Comparison of ENCODE assay signal across 30 cellular contexts in the genomic region with DNA sequence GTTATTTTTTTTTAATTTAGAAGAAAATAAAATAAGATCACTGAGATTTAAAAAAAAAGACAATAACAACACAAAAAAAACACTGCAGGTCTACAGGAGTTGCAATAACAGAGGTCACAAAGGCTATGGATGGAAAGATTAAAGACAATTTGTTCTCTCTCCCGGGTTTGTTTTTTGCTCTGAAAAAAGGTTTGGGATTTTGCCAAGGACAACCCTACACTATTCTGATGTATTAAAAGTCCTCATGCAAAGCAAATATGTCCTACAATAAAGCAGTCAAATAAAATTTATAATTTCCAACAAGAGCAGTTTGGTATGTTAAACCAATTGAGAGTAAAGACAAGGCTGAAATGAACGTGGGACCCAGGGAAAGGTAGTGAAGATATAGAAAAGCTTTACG. TPM values are rescaled to one million over a fixed set of nuclear protein-coding genes. Genes with fewer than 3 reads are reported as not detected.
DNase-seq lines count a peak whose midpoint lies in the region; ATAC-seq, FAIRE-seq and TF ChIP-seq lines count a peak whose summit lies in the region.
"Had no signal": no experiment of that assay in that cellular context is flagged by ENCODE, and none has a peak within 500 bp of the region (broad histone marks: within the 10 kb centered on the region; RNA-seq: fewer than 3 reads in every experiment).

No MANE protein-coding gene starts in this region.

- H3K4me3 ChIP-seq in A549 (no peak overlapping the region), LNCaP clone FGC (ENCODE audit: low read depth, low read length) (no peak overlapping the region)
- H3K4me3 ChIP-seq: BLaER1, cardiac muscle cell, heart right ventricle, left lung, testis, uterus had no signal

- no peak overlapping the region; a peak in 1 of 6 replicates for H3K27ac ChIP-seq in A549
- H3K27ac ChIP-seq: BLaER1, cardiac muscle cell, heart right ventricle, testis, uterus had no signal

- TF ChIP-seq CTCF in A549 (IDR thresholded peaks at IDR 0.05): no peak
- no peak for TF ChIP-seq CTCF in LNCaP clone FGC (IDR thresholded peaks at IDR 0.05; ENCODE audit: control insufficient read depth, extremely low read depth, insufficient read depth)

- 56% methylated on average over 3 of the region's 3 CpGs for WGBS in A549 (ENCODE audit: missing lambda C conversion rate)

- POLR2A ChIA-PET in A549 (lab: Yijun Ruan, JAX): no interaction called here

- TF ChIP-seq EP300 in A549 (IDR thresholded peaks at IDR 0.05): no peak

- no peak for TF ChIP-seq RAD21 in A549 (conservative IDR thresholded peaks at IDR 0.05 in 1 of 2, IDR thresholded peaks at IDR 0.05 in 1 of 2)

- no peak overlapping the region for H3K27ac Mint-ChIP-seq in activated naive CD8-positive, alpha-beta T cell treated with anti-CD3 and anti-CD28 coated beads for 36 hours
- H3K27ac Mint-ChIP-seq: activated T-cell treated with anti-CD3 and anti-CD28 coated beads, Interleukin-2, amount 50 U/mL, for 24 hours; natural killer cell; stimulated activated naive B cell treated with anti-CD40 and anti-IgM and Interleukin-4, amounts not matched to agents 10 μg/mL and 1 μg/mL and 100 μg/mL, for 72 hours had no signal

- CTCF ChIA-PET in A549 (lab: Yijun Ruan, JAX): no interaction called here

- peaks cover 21% of the 10 kb centered on the region for H3K4me1 ChIP-seq in A549
- H3K4me1 ChIP-seq: BLaER1, left lung, testis had no signal

- H3K9me3 ChIP-seq in A549: no peaks in the 10 kb centered on the region
- H3K9me3 ChIP-seq: BLaER1, heart right ventricle, left lung, testis, uterus had no signal

- FAIRE-seq in A549 (lab: Jason Lieb, UNC): no peak
- FAIRE-seq: GM12892 had no signal

- H3K27me3 Mint-ChIP-seq in activated naive CD8-positive, alpha-beta T cell treated with anti-CD3 and anti-CD28 coated beads for 36 hours: no peaks in the 10 kb centered on the region
- H3K27me3 Mint-ChIP-seq: activated T-cell treated with anti-CD3 and anti-CD28 coated beads, Interleukin-2, amount 50 U/mL, for 24 hours had no signal

- H3K4me2 ChIP-seq in A549: peak overlapping the region; percentile 35; the same call in 1 of the 3 replicates
- H3K4me2 ChIP-seq: BLaER1 had no signal

- no peaks in the 10 kb centered on the region for H3K9me3 Mint-ChIP-seq in activated naive CD8-positive, alpha-beta T cell treated with anti-CD3 and anti-CD28 coated beads for 36 hours
- H3K9me3 Mint-ChIP-seq: activated T-cell treated with anti-CD3 and anti-CD28 coated beads, Interleukin-2, amount 50 U/mL, for 24 hours; natural killer cell; stimulated activated naive B cell treated with anti-CD40 and anti-IgM and Interleukin-4, amounts not matched to agents 10 μg/mL and 1 μg/mL and 100 μg/mL, for 72 hours had no signal

- DNase-seq in A549 (ENCODE audit: low read depth in 1 of 2, low spot score in 1 of 2) (no peak), LNCaP clone FGC (ENCODE audit: low read depth) (peak; percentile 45), amniotic epithelial cell (ENCODE audit: low read depth) (peak; percentile 11), left kidney (ENCODE audit: low read depth, low spot score) (peak; percentile 4), ureter (ENCODE audit: low spot score) (no peak)
- DNase-seq in activated naive CD8-positive, alpha-beta T cell treated with anti-CD3 and anti-CD28 coated beads for 36 hours: no peak
- no peak for DNase-seq in activated CD4-positive, alpha-beta T cell treated with anti-CD3 and anti-CD28 coated beads, Interleukin-2, amount 50 U/mL, for 1 hour
- DNase-seq: ACHN; activated CD4-positive, alpha-beta T cell treated with anti-CD3 and anti-CD28 coated beads for 4 hours; activated T-cell treated with anti-CD3 and anti-CD28 coated beads, Interleukin-2, amount 50 U/mL, for 24 hours; amygdala; EL; H7; heart right ventricle; left lung; midbrain; natural killer cell; NCI-H1436 treated with DMSO at 0.1 percent for 48 hours; NCI-H524; stimulated activated CD4-positive, alpha-beta T cell treated with anti-CD3 and anti-CD28 coated beads, Interleukin-12 subunit alpha, Interleukin-12 subunit beta, amount 100 ng/mL, for 4 hours; stimulated activated CD4-positive, alpha-beta T cell treated with anti-CD3 and anti-CD28 coated beads, Interleukin-4, amount 100 ng/mL, for 24 hours; stimulated activated naive B cell treated with anti-CD40 and anti-IgM and Interleukin-4, amounts not matched to agents 10 μg/mL and 1 μg/mL and 100 μg/mL, for 72 hours; T-helper 2 cell; testis; uterus had no signal

- no peak overlapping the region for H3K4me3 Mint-ChIP-seq in activated naive CD8-positive, alpha-beta T cell treated with anti-CD3 and anti-CD28 coated beads for 36 hours
- H3K4me3 Mint-ChIP-seq: activated T-cell treated with anti-CD3 and anti-CD28 coated beads, Interleukin-2, amount 50 U/mL, for 24 hours; natural killer cell; stimulated activated naive B cell treated with anti-CD40 and anti-IgM and Interleukin-4, amounts not matched to agents 10 μg/mL and 1 μg/mL and 100 μg/mL, for 72 hours had no signal

- ATAC-seq in A549 (no peak), HG03139 (IDR thresholded peaks at IDR 0.05; ENCODE audit: unreplicated experiment) (no peak)
- ATAC-seq: natural killer cell; SK-N-SH treated with all-trans-retinoic acid at 6 μM for 48 hours; stimulated activated naive B cell treated with anti-CD40 and anti-IgM and Interleukin-4, amounts not matched to agents 10 μg/mL and 1 μg/mL and 100 μg/mL, for 72 hours had no signal

- no peak for TF ChIP-seq POLR2A in A549 (IDR thresholded peaks at IDR 0.05; ENCODE audit: low read length)

- no peaks in the 10 kb centered on the region for H3K36me3 Mint-ChIP-seq in activated naive CD8-positive, alpha-beta T cell treated with anti-CD3 and anti-CD28 coated beads for 36 hours
- H3K36me3 Mint-ChIP-seq: natural killer cell; stimulated activated naive B cell treated with anti-CD40 and anti-IgM and Interleukin-4, amounts not matched to agents 10 μg/mL and 1 μg/mL and 100 μg/mL, for 72 hours had no signal

- no peaks in the 10 kb centered on the region for H3K4me1 Mint-ChIP-seq in activated naive CD8-positive, alpha-beta T cell treated with anti-CD3 and anti-CD28 coated beads for 36 hours
- H3K4me1 Mint-ChIP-seq: natural killer cell; stimulated activated naive B cell treated with anti-CD40 and anti-IgM and Interleukin-4, amounts not matched to agents 10 μg/mL and 1 μg/mL and 100 μg/mL, for 72 hours had no signal

TF ChIP-seq in A549, 52 proteins besides CTCF, POLR2A, EP300 and RAD21:
- no peak for TF ChIP-seq RNF2 (IDR thresholded peaks at IDR 0.05; ENCODE audit: borderline replicate concordance, low read depth)
- TF ChIP-seq BHLHE40 (IDR thresholded peaks at IDR 0.05; ENCODE audit: low read depth, low read length): no peak
- TF ChIP-seq GATA3 (IDR thresholded peaks at IDR 0.05; ENCODE audit: borderline replicate concordance): no peak
- TF ChIP-seq KDM1A (IDR thresholded peaks at IDR 0.05; ENCODE audit: low read depth): no peak
- no peak for TF ChIP-seq RARB (CRISPR knock-in tag; IDR thresholded peaks at IDR 0.05)
- no peak for TF ChIP-seq MYC (IDR thresholded peaks at IDR 0.05; ENCODE audit: borderline replicate concordance, low read length)
- TF ChIP-seq, protein P1, sequence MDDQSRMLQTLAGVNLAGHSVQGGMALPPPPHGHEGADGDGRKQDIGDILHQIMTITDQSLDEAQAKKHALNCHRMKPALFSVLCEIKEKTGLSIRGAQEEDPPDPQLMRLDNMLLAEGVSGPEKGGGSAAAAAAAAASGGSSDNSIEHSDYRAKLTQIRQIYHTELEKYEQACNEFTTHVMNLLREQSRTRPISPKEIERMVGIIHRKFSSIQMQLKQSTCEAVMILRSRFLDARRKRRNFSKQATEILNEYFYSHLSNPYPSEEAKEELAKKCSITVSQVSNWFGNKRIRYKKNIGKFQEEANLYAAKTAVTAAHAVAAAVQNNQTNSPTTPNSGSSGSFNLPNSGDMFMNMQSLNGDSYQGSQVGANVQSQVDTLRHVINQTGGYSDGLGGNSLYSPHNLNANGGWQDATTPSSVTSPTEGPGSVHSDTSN (IDR thresholded peaks at IDR 0.05): no peak
- TF ChIP-seq, protein P2, sequence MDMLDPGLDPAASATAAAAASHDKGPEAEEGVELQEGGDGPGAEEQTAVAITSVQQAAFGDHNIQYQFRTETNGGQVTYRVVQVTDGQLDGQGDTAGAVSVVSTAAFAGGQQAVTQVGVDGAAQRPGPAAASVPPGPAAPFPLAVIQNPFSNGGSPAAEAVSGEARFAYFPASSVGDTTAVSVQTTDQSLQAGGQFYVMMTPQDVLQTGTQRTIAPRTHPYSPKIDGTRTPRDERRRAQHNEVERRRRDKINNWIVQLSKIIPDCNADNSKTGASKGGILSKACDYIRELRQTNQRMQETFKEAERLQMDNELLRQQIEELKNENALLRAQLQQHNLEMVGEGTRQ (IDR thresholded peaks at IDR 0.05): no peak
- no peak for TF ChIP-seq JUN (IDR thresholded peaks at IDR 0.05)
- no peak for TF ChIP-seq CHD4 (IDR thresholded peaks at IDR 0.05; ENCODE audit: borderline replicate concordance)
- TF ChIP-seq POLR2AphosphoS2 (conservative IDR thresholded peaks at IDR 0.05; ENCODE audit: low read length): no peak

RNA-seq across cellular contexts. Expression of a gene that starts 55.6 kb away (rescaled TPM):
- polyA plus RNA-seq in A549 (2011; rRNA removed): 16.1 and 33.9 TPM in 2 replicates
- polyA plus RNA-seq in A549 (2012; cell fraction: cytosol; rRNA removed): 3.6 and 3.9 TPM in 2 replicates
- polyA plus RNA-seq in A549 (2012; cell fraction: nucleus; rRNA removed): 7.0 and 8.8 TPM in 2 replicates
- polyA plus RNA-seq in A549 (2017; fragmentation: RNase III; extraction: RNeasy Plus Mini Kit Qiagen cat#74134 plus additional on column Dnase treatment): 11.1 to 15.2 TPM (median 14.4 TPM) in 3 replicates
- 42.1 and 47.4 TPM in 2 replicates for polyA minus RNA-seq in A549 (2011; rRNA and poly(A)+ RNA removed)
- total RNA-seq in activated naive CD8-positive, alpha-beta T cell treated with anti-CD3 and anti-CD28 coated beads for 36 hours: 10 to 100 TPM; 13.4 to 18.0 TPM
- 107 TPM for total RNA-seq in ureter

Comparison
In these comparisons a context has a peak if more than half of its experiments do, and no peak if none do; other contexts are left out.
1. DNase-seq: peak in LNCaP clone FGC (single experiment), amniotic epithelial cell (single experiment) and left kidney (single experiment); none in A549 (0 of 2), activated naive CD8-positive, alpha-beta T cell treated with anti-CD3 and anti-CD28 coated beads for 36 hours (single experiment), activated CD4-positive, alpha-beta T cell treated with anti-CD3 and anti-CD28 coated beads, Interleukin-2, amount 50 U/mL, for 1 hour (single experiment) and ureter (single experiment).